Comparison of ENCODE assay signal across 21 cellular contexts in genomic region chr17:63928966-63929695, GRCh38.
DNase-seq lines count a peak whose midpoint lies in the region.
"Had no signal": no experiment of that assay in that cellular context is flagged by ENCODE, and none has a peak within 500 bp of the region (broad histone marks: within the 10 kb centered on the region; RNA-seq: fewer than 3 reads in every experiment).

No MANE protein-coding gene starts in this region.

- H3K36me3 ChIP-seq in BLaER1 treated with 17β-estradiol and CSF1 and Interleukin-3, amounts not matched to agents 10 nM and 100 nM, result peaks cover 20 to 33% (median 26%) of the 10 kb centered on the region in 11 experiments
- H3K36me3 ChIP-seq: HAP-1, neural progenitor cell, tibial nerve had no signal

- H3K27me3 ChIP-seq in BLaER1 treated with 17β-estradiol and CSF1 and Interleukin-3, amounts not matched to agents 10 nM and 100 nM, result no peaks in the 10 kb centered on the region
- H3K27me3 ChIP-seq: neural progenitor cell, tibial nerve had no signal

- peak overlapping the region in 8 of 11 experiments; percentile 7 to 87 (median 68); a peak in 11 of 22 replicates for H3K27ac ChIP-seq in BLaER1 treated with 17β-estradiol and CSF1 and Interleukin-3, amounts not matched to agents 10 nM and 100 nM
- H3K27ac ChIP-seq: neural progenitor cell, psoas muscle had no signal

- peaks cover 0 to 35% (median 27%) of the 10 kb centered on the region in 11 experiments; a peak in 16 of 22 replicates for H4K20me1 ChIP-seq in BLaER1 treated with 17β-estradiol and CSF1 and Interleukin-3, amounts not matched to agents 10 nM and 100 nM

- H3K9ac ChIP-seq in BLaER1 treated with 17β-estradiol and CSF1 and Interleukin-3, amounts not matched to agents 10 nM and 100 nM, result peak overlapping the region in 6 of 11 experiments; percentile 74 to 87 (median 85); a peak in 9 of 22 replicates
- H3K9ac ChIP-seq: neural progenitor cell had no signal

- peak overlapping the region in 5 of 10 experiments; percentile 71 to 91 (median 77); a peak in 7 of 20 replicates for H3K4me3 ChIP-seq in BLaER1 treated with 17β-estradiol and CSF1 and Interleukin-3, amounts not matched to agents 10 nM and 100 nM
- H3K4me3 ChIP-seq: HAP-1, heart right ventricle, neural progenitor cell, psoas muscle, tibial nerve had no signal

- DNase-seq in HuH-7.5 (ENCODE audit: low spot score) (peak; percentile 4), iPS-NIHi11 (ENCODE audit: low spot score) (peak; percentile 2), hippocampal formation (lab: John Stamatoyannopoulos, UW) (no peak), kidney tubule cell (ENCODE audit: low spot score) (no peak)
- DNase-seq: activated CD4-positive, alpha-beta memory T cell treated with anti-CD3 and anti-CD28 coated beads, Interleukin-2, amount 10 ng/mL, durations not matched to agents 7 days and 5 days; activated gamma-delta T cell treated with Interleukin-2 at 50 U/mL for 16 hours; activated T-cell treated with anti-CD3 and anti-CD28 coated beads for 4 hours; amygdala; heart right ventricle; immature natural killer cell; NCI-H1930; NCI-H226; NCI-H82; SHP77 treated with DMSO at 0.1 percent for 48 hours; stimulated activated CD4-positive, alpha-beta T cell treated with anti-CD3 and anti-CD28 coated beads, Interleukin-1b, Interleukin-23, amount 100 ng/mL, for 48 hours; stimulated activated naive CD8-positive, alpha-beta T cell treated with anti-CD3 and anti-CD28 coated beads, Interleukin-15, amount 100 ng/mL, for 72 hours had no signal

- H3K4me1 ChIP-seq in BLaER1 treated with 17β-estradiol and CSF1 and Interleukin-3, amounts not matched to agents 10 nM and 100 nM, result peaks cover 74 to 100% (median 94%) of the 10 kb centered on the region in 10 experiments
- H3K4me1 ChIP-seq: HAP-1, neural progenitor cell had no signal

- peaks cover 0 to 7% (median 0%) of the 10 kb centered on the region in 11 experiments; a peak in 3 of 22 replicates for H3K9me3 ChIP-seq in BLaER1 treated with 17β-estradiol and CSF1 and Interleukin-3, amounts not matched to agents 10 nM and 100 nM (replicated peaks in 1 of 11)
- H3K9me3 ChIP-seq: HAP-1, heart right ventricle, psoas muscle, tibial nerve had no signal

- H3K4me2 ChIP-seq in BLaER1 treated with 17β-estradiol and CSF1 and Interleukin-3, amounts not matched to agents 10 nM and 100 nM, result peak overlapping the region; percentile 89 to 99 (median 98)
- H3K4me2 ChIP-seq: neural progenitor cell had no signal

Comparison
In these comparisons a context has a peak if more than half of its experiments do, and no peak if none do; other contexts are left out.
1. DNase-seq: peak in HuH-7.5 (single experiment) and iPS-NIHi11 (single experiment); none in hippocampal formation (0 of 2) and kidney tubule cell (single experiment).